Comparison of ENCODE assay signal across 7 cellular contexts in genomic region chr17:38674013-38674748, GRCh38. TPM values are rescaled to one million over a fixed set of nuclear protein-coding genes. Genes with fewer than 3 reads are reported as not detected.
DNase-seq lines count a peak whose midpoint lies in the region; ATAC-seq and TF ChIP-seq lines count a peak whose summit lies in the region.

No MANE protein-coding gene starts in this region.

- peak overlapping the region; percentile 40 for H3K4me3 Mint-ChIP-seq in T-helper 1 cell treated with Interleukin-12 subunit alpha and Interleukin-12 subunit beta and Interleukin-4 antibody, amounts not matched to agents 30 μg/mL and 1 μg/mL, for 36 hours

- no peak for DNase-seq in effector memory CD4-positive, alpha-beta T cell
- DNase-seq in GOT3 (lab: John Stamatoyannopoulos, UW) (no peak), superior temporal gyrus (ENCODE audit: extremely low spot score) (no peak)

- peaks cover 37% of the 10 kb centered on the region for H3K27me3 Mint-ChIP-seq in T-helper 1 cell treated with Interleukin-12 subunit alpha and Interleukin-12 subunit beta and Interleukin-4 antibody, amounts not matched to agents 30 μg/mL and 1 μg/mL, for 36 hours (ENCODE audit: low read depth)

- H3K9me3 ChIP-seq in effector memory CD4-positive, alpha-beta T cell (ENCODE audit: control insufficient read depth, low read length): no peaks in the 10 kb centered on the region
- H3K9me3 ChIP-seq in neural cell (ENCODE audit: low read length): no peaks in the 10 kb centered on the region

- no peaks in the 10 kb centered on the region for H3F3A ChIP-seq in neural cell (ENCODE audit: insufficient read depth, low read length, poor library complexity, severe bottlenecking)

- TF ChIP-seq CTCF in neural cell (IDR thresholded peaks at IDR 0.05; ENCODE audit: poor library complexity, severe bottlenecking): peak; percentile 59

- H3K36me3 Mint-ChIP-seq in T-helper 1 cell treated with Interleukin-12 subunit alpha and Interleukin-12 subunit beta and Interleukin-4 antibody, amounts not matched to agents 30 μg/mL and 1 μg/mL, for 36 hours (ENCODE audit: low read depth): peaks cover 3% of the 10 kb centered on the region

- no peaks in the 10 kb centered on the region for H3K9me3 Mint-ChIP-seq in T-helper 1 cell treated with Interleukin-12 subunit alpha and Interleukin-12 subunit beta and Interleukin-4 antibody, amounts not matched to agents 30 μg/mL and 1 μg/mL, for 36 hours

- H3K4me3 ChIP-seq in effector memory CD4-positive, alpha-beta T cell (ENCODE audit: insufficient read depth, low read depth, low read length, poor library complexity, severe bottlenecking): peak overlapping the region; percentile 70
- peak overlapping the region; percentile 74 for H3K4me3 ChIP-seq in neural cell (ENCODE audit: low read length)

- peaks cover 29% of the 10 kb centered on the region for H3K4me1 Mint-ChIP-seq in T-helper 1 cell treated with Interleukin-12 subunit alpha and Interleukin-12 subunit beta and Interleukin-4 antibody, amounts not matched to agents 30 μg/mL and 1 μg/mL, for 36 hours (ENCODE audit: low read depth)

- H3K4me1 ChIP-seq in effector memory CD4-positive, alpha-beta T cell (ENCODE audit: control insufficient read depth, insufficient read depth, low read length, poor library complexity, severe bottlenecking): peaks cover 22% of the 10 kb centered on the region

- peak overlapping the region; percentile 66 for H3K9ac ChIP-seq in neural cell (ENCODE audit: low read length)

- no peak overlapping the region for H3K4me2 ChIP-seq in neural cell (ENCODE audit: low read length)

- no peak overlapping the region for H3K27ac Mint-ChIP-seq in T-helper 1 cell treated with Interleukin-12 subunit alpha and Interleukin-12 subunit beta and Interleukin-4 antibody, amounts not matched to agents 30 μg/mL and 1 μg/mL, for 36 hours

- peak overlapping the region; percentile 21 for H2AFZ ChIP-seq in neural cell (ENCODE audit: low read depth, low read length)

- peak overlapping the region; percentile 18 for H3K27ac ChIP-seq in effector memory CD4-positive, alpha-beta T cell (ENCODE audit: insufficient read depth, low read length, poor library complexity, severe bottlenecking)
- no peak overlapping the region for H3K27ac ChIP-seq in neural cell (ENCODE audit: low read length)

- no peak for TF ChIP-seq EP300 in neural cell (conservative IDR thresholded peaks at IDR 0.05; ENCODE audit: poor library complexity, severe bottlenecking)

- H4K20me1 ChIP-seq in neural cell (ENCODE audit: insufficient read depth): no peaks in the 10 kb centered on the region

- H3K79me2 ChIP-seq in neural cell (replicated peaks; ENCODE audit: insufficient read depth, low read length): no peaks in the 10 kb centered on the region

- no peaks in the 10 kb centered on the region for H3K9me2 ChIP-seq in neural cell (ENCODE audit: insufficient read depth, low read length)

- TF ChIP-seq RAD21 in neural cell (conservative IDR thresholded peaks at IDR 0.05): no peak

- peaks cover 34% of the 10 kb centered on the region for H3K27me3 ChIP-seq in effector memory CD4-positive, alpha-beta T cell (replicated peaks; ENCODE audit: control insufficient read depth, insufficient read depth, low read length, poor library complexity, severe bottlenecking)
- peaks cover 72% of the 10 kb centered on the region for H3K27me3 ChIP-seq in neural cell (ENCODE audit: insufficient read depth, low read depth, low read length)

- H3K36me3 ChIP-seq in effector memory CD4-positive, alpha-beta T cell (ENCODE audit: control insufficient read depth, insufficient read depth, low read length): no peaks in the 10 kb centered on the region
- no peaks in the 10 kb centered on the region for H3K36me3 ChIP-seq in neural cell (ENCODE audit: insufficient read depth, low read length)

- ATAC-seq in GM18498 (IDR thresholded peaks at IDR 0.05; ENCODE audit: unreplicated experiment) (peak; percentile 11), HG02588 (IDR thresholded peaks at IDR 0.05; ENCODE audit: unreplicated experiment) (peak; percentile 23)

TF ChIP-seq in neural cell, 6 proteins besides CTCF, POLR2A, EP300 and RAD21:
- TF ChIP-seq EZH2 (IDR thresholded peaks at IDR 0.05; ENCODE audit: borderline replicate concordance, insufficient read depth, low read length, poor library complexity, severe bottlenecking): peak; percentile 30
- no peak for TF ChIP-seq SMC3 (conservative IDR thresholded peaks at IDR 0.05; ENCODE audit: poor library complexity)
TF ChIP-seq in neural cell: peak in this region for 1.

RNA-seq across cellular contexts. Expression of gene EPOP, which starts 0.6 kb away (rescaled TPM):
- 1.1 and 1.5 TPM in 2 replicates for polyA plus RNA-seq in neural cell
- polyA minus RNA-seq in neural cell: 2.2 and 2.3 TPM in 2 replicates

RNA-seq across cellular contexts. Expression of gene MLLT6, which starts 30.9 kb away (rescaled TPM):
- 19.7 and 26.0 TPM in 2 replicates for polyA plus RNA-seq in neural cell
- polyA minus RNA-seq in neural cell: 44.8 and 47.6 TPM in 2 replicates

RNA-seq across cellular contexts. Expression of gene CISD3, which starts 56.0 kb away (rescaled TPM):
- polyA plus RNA-seq in neural cell: 0.48 and 1.2 TPM in 2 replicates
- 0.73 and 1.6 TPM in 2 replicates for polyA minus RNA-seq in neural cell
